ENCODE assay signal across 8 cellular contexts in the genomic region with DNA sequence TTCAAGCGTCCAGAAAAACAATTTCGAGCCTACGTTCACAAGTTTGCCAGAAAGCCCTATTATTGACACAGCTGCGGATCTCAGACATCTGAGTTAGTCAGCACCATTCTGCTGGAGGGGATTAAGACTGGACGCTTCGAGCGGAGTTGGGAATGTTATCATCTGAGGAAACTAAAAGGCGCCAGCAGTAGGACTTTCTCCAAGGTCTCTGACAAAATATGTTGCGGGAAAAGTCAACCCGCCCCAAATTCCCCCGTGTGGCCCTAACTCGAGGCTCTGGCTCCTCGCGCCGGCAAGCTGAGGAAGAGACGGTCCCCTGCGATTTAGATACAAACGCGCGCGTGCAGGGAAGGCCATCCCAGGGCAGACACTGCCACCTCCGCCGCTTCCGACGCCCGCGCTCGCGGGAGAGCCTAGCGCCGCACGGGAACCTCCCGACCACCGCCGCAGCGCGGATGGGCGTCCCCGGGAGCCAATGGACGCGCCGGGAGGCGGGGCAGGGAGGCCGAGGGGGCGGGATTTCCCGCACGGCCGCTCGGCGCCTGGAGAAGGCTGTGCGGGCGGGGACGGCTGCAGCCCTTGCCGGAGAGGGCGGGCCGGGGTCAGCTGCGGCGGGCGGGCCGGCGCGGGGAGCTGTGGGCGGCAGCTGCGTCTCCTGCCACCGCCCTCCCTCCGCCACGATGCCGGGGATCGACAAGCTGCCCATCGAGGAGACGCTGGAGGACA. TPM values are rescaled to one million over a fixed set of nuclear protein-coding genes. Genes with fewer than 3 reads are reported as not detected.
A peak's percentile ranks its signal among the peaks of the same experiment; 100 is the strongest.
DNase-seq lines count a peak whose midpoint lies in the region; ATAC-seq and TF ChIP-seq lines count a peak whose summit lies in the region.

A gene with protein sequence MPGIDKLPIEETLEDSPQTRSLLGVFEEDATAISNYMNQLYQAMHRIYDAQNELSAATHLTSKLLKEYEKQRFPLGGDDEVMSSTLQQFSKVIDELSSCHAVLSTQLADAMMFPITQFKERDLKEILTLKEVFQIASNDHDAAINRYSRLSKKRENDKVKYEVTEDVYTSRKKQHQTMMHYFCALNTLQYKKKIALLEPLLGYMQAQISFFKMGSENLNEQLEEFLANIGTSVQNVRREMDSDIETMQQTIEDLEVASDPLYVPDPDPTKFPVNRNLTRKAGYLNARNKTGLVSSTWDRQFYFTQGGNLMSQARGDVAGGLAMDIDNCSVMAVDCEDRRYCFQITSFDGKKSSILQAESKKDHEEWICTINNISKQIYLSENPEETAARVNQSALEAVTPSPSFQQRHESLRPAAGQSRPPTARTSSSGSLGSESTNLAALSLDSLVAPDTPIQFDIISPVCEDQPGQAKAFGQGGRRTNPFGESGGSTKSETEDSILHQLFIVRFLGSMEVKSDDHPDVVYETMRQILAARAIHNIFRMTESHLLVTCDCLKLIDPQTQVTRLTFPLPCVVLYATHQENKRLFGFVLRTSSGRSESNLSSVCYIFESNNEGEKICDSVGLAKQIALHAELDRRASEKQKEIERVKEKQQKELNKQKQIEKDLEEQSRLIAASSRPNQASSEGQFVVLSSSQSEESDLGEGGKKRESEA (plus strand): TSS at position 526 of the 726 bp plus-strand sequence. CDS start 155 bp downstream, at position 681.

- peak within 1 kb of the TSS; percentile 54 for H3K27ac Mint-ChIP-seq in neural crest cell (ENCODE audit: unreplicated experiment)

- H3K9me3 ChIP-seq in KOPT-K1 (ENCODE audit: insufficient read depth, low read length, poor library complexity, severe bottlenecking) (no peaks in the 10 kb centered on the region), SJCRH30 (replicated peaks) (no peaks in the 10 kb centered on the region), stomach (no peaks in the 10 kb centered on the region)

- peaks cover 29% of the 10 kb centered on the region for H3K4me1 Mint-ChIP-seq in neural crest cell

- H3K27ac ChIP-seq in KOPT-K1 (ENCODE audit: low read depth, low read length, poor library complexity, severe bottlenecking) (peak within 1 kb of the TSS; percentile 73), SJCRH30 (peak within 1 kb of the TSS; percentile 77), stomach (peak within 1 kb of the TSS; percentile 88 to 99 (median 93))

- WGBS in stomach, 5 donors: 0 to 1% (median 0%) methylated on average over 21 to 71 of the region's 71 CpGs

- H3K4me3 Mint-ChIP-seq in neural crest cell: peak within 1 kb of the TSS; percentile 95

- H3K27me3 ChIP-seq in SJCRH30: no peaks in the 10 kb centered on the region
- no peaks in the 10 kb centered on the region for H3K27me3 ChIP-seq in stomach

- peak in 2 of 4 donors; percentile 28 to 39 for TF ChIP-seq POLR2A in stomach (IDR thresholded peaks at IDR 0.05)

- H3K27me3 Mint-ChIP-seq in neural crest cell (ENCODE audit: low read depth): peaks cover 9% of the 10 kb centered on the region

- TF ChIP-seq CTCF in foreskin fibroblast (IDR thresholded peaks at IDR 0.05; ENCODE audit: low read depth, low read length) (no peak), neural crest cell (conservative IDR thresholded peaks at IDR 0.05) (peak; percentile 16), stomach (IDR thresholded peaks at IDR 0.05) (no peak)

- H3K4me1 ChIP-seq in SJCRH30 (peaks cover 12% of the 10 kb centered on the region), stomach (peaks cover 21 to 54% (median 38%) of the 10 kb centered on the region in 4 donors)

- peak; percentile 90 for ATAC-seq in GM21825 (IDR thresholded peaks at IDR 0.05; ENCODE audit: unreplicated experiment)

- H3K36me3 ChIP-seq in KOPT-K1 (ENCODE audit: insufficient read depth, low read length) (no peaks in the 10 kb centered on the region; the same call in 1 of the 2 replicates), SJCRH30 (no peaks in the 10 kb centered on the region), stomach (no peaks in the 10 kb centered on the region)

- peaks cover 2% of the 10 kb centered on the region for H3K36me3 Mint-ChIP-seq in neural crest cell (ENCODE audit: low read depth)

- H3K4me3 ChIP-seq in SJCRH30 (peak within 1 kb of the TSS; percentile 83), foreskin fibroblast (ENCODE audit: low read depth in 1 of 2, low read length in 2 of 2) (peak within 1 kb of the TSS; percentile 79 to 87), stomach (peak within 1 kb of the TSS; percentile 67 to 90 (median 86))

- no peak for TF ChIP-seq EP300 in stomach (IDR thresholded peaks at IDR 0.05)

- peak; percentile 95 for DNase-seq in ELF-1 (ENCODE audit: low read depth, low spot score)
- peak; percentile 91 to 93 for DNase-seq in SJCRH30
- DNase-seq in activated gamma-delta T cell treated with anti-CD3 and anti-CD28 coated beads, Interleukin-2, amount 50 U/mL, for 16 hours (ENCODE audit: low read depth): peak; percentile 76
- peak; percentile 89 to 97 for DNase-seq in foreskin fibroblast
- DNase-seq in neural crest cell (ENCODE audit: low read depth, low spot score): peak; percentile 96
- DNase-seq in stomach: peak; percentile 94

- intact Hi-C loops in stomach (cut with DNase I; ENCODE audit: low total_unique reads): no loop called here

- no peaks in the 10 kb centered on the region for H3K9me3 Mint-ChIP-seq in neural crest cell

RNA-seq across cellular contexts. Expression of the gene that starts here (rescaled TPM):
- total RNA-seq in SJCRH30 (2014; rRNA removed; shearing (Covaris generic)): 58.0 and 68.7 TPM in 2 replicates
- total RNA-seq in neural crest cell (27.5 and 28.9 TPM in 2 replicates), stomach (10 to 100 TPM in 4 of 5 donors, 1 to 10 TPM in 1; 7.5 to 84.3 (median 33.9) TPM)
- 10 to 100 TPM; 11.3 to 17.9 (median 14.4) TPM for polyA plus RNA-seq in stomach

Comparison
In these comparisons a context has a peak if more than half of its experiments do, and no peak if none do; other contexts are left out.
1. Peak in every context shown above with its lines: DNase-seq, ATAC-seq, H3K4me3 ChIP-seq and H3K27ac ChIP-seq.